ENCODE assay signal across 1 cellular context in genomic region chr1:44677201-44677520, GRCh38.
A peak's percentile ranks its signal among the peaks of the same experiment; 100 is the strongest.
TF ChIP-seq lines count a peak whose summit lies in the region.

No MANE protein-coding gene starts in this region.

TF ChIP-seq in K562, 482 proteins besides CTCF, POLR2A, EP300 and RAD21 (continued from another document and continues in another):
- TF ChIP-seq ZBTB11 (CRISPR knock-in tag; IDR thresholded peaks at IDR 0.05) (no peak), NCOA2 (IDR thresholded peaks at IDR 0.05; ENCODE audit: partially characterized antibody in 2 of 2) (no peak), ATF7 (IDR thresholded peaks at IDR 0.05) (no peak), THRAP3 (IDR thresholded peaks at IDR 0.05; ENCODE audit: borderline replicate concordance) (no peak), CREBBP (IDR thresholded peaks at IDR 0.05; ENCODE audit: low read depth, low read length) (no peak), THAP7 (CRISPR knock-in tag; IDR thresholded peaks at IDR 0.05) (no peak), MITF (IDR thresholded peaks at IDR 0.05) (no peak), ZNF23 (CRISPR knock-in tag; IDR thresholded peaks at IDR 0.05) (no peak), SMC3 (conservative IDR thresholded peaks at IDR 0.05; ENCODE audit: insufficient read depth, low read depth, low read length) (no peak; the same call in 1 of the 2 replicates), GATA2 (CRISPR knock-in tag; IDR thresholded peaks at IDR 0.05) (no peak), CHD4 (IDR thresholded peaks at IDR 0.05; ENCODE audit: insufficient read depth, insufficient replicate concordance, low read depth, low read length, poor library complexity, severe bottlenecking) (no peak), THAP12 (CRISPR knock-in tag; IDR thresholded peaks at IDR 0.05) (no peak), PHF21A (IDR thresholded peaks at IDR 0.05; ENCODE audit: borderline replicate concordance, low read depth) (0 out of 2 replicates have a peak, but pooled peaks have one; percentile 14), ZNF592 (IDR thresholded peaks at IDR 0.05) (no peak), ETS1 (conservative IDR thresholded peaks at IDR 0.05; ENCODE audit: control insufficient read depth, low read depth, low read length) (no peak), HLTF (IDR thresholded peaks at IDR 0.05) (0 out of 2 replicates have a peak, but pooled peaks have one; percentile 7), YY1 (IDR thresholded peaks at IDR 0.05; ENCODE audit: borderline replicate concordance in 1 of 3, control insufficient read depth in 1 of 3, extremely low read depth in 1 of 3, insufficient read depth in 3 of 3, insufficient read length in 1 of 3, insufficient replicate concordance in 2 of 3, low read depth in 1 of 3, low read length in 2 of 3) (peak in 1 of 3 experiments; percentile 25), FOS (IDR thresholded peaks at IDR 0.05; ENCODE audit: extremely low read depth, insufficient read length) (no peak), ELK1 (CRISPR knock-in tag; IDR thresholded peaks at IDR 0.05) (no peak), FOXA1 (IDR thresholded peaks at IDR 0.05; ENCODE audit: borderline replicate concordance) (no peak), DPF2 (IDR thresholded peaks at IDR 0.05) (no peak), CREB1 (IDR thresholded peaks at IDR 0.05) (no peak), CREB1 (CRISPR knock-in tag; IDR thresholded peaks at IDR 0.05) (no peak), TRIM24 (IDR thresholded peaks at IDR 0.05) (no peak), ZSCAN32 (CRISPR knock-in tag; IDR thresholded peaks at IDR 0.05) (no peak), ZNF318 (IDR thresholded peaks at IDR 0.05; ENCODE audit: borderline replicate concordance in 1 of 2, low read depth in 1 of 2) (no peak), CREB3 (tag; conservative IDR thresholded peaks at IDR 0.05; ENCODE audit: low read depth) (no peak), NRF1 (conservative IDR thresholded peaks at IDR 0.05 in 1 of 2, IDR thresholded peaks at IDR 0.05 in 1 of 2) (no peak)
